In genomic region chr17:17011043-17011907, GRCh38 we compare ENCODE assay signal across 11 cellular contexts. TPM values are rescaled to one million over a fixed set of nuclear protein-coding genes. Genes with fewer than 3 reads are reported as not detected.
DNase-seq lines count a peak whose midpoint lies in the region; ATAC-seq and TF ChIP-seq lines count a peak whose summit lies in the region.
"Not testable (repeated sequence)": the region's sequence is repeated elsewhere in the genome, so short reads cannot be mapped to it uniquely, and the experiment has no call there.
"Had no signal": no experiment of that assay in that cellular context is flagged by ENCODE, and none has a peak within 500 bp of the region (broad histone marks: within the 10 kb centered on the region; RNA-seq: fewer than 3 reads in every experiment).

No MANE protein-coding gene starts in this region.

- H3K36me3 ChIP-seq in BLaER1; PC-3 (ENCODE audit: low read depth, low read length); adrenal gland (replicated peaks in 1 of 2); right atrium auricular region; thoracic aorta: not testable (repeated sequence)

- CTCF ChIA-PET in PC-3 (lab: Charles Lee) = not testable (repeated sequence)

- intact Hi-C loops in PC-3 (cut with micrococcal nuclease); adrenal gland (cut with DNase I): not testable (repeated sequence)

- TSS peak; percentile 47 for BruUV-seq in PC-3 (replicated peaks; lab: Mats Ljungman, UMichigan)

- H2AFZ ChIP-seq in PC-3 (ENCODE audit: low read length) = not testable (repeated sequence)

- not testable (repeated sequence) for H3K9me2 ChIP-seq in PC-3 (replicated peaks; ENCODE audit: low read length)

- H3K9me3 ChIP-seq in BLaER1; PC-3 (ENCODE audit: low read length); adrenal gland (replicated peaks in 1 of 3); right atrium auricular region; thoracic aorta: not testable (repeated sequence)

- DNase-seq in HS-27A (ENCODE audit: low read depth) = peak; percentile 96
- DNase-seq in PC-3 = peak; percentile 100
- DNase-seq in adrenal gland = peak in 4 of 7 donors; percentile 31 to 67 (median 52)
- peak; percentile 79 for DNase-seq in right atrium auricular region (ENCODE audit: low spot score)
- DNase-seq in mucosa of gallbladder (ENCODE audit: low spot score) = peak; percentile 53
- not testable (repeated sequence) for DNase-seq in thoracic aorta (ENCODE audit: low spot score)

- WGBS in adrenal gland, 4 donors = 36 to 63% (median 47%) methylated on average over 4 to 6 of the region's 12 CpGs; no CpG with 5 or more reads in 1 of the 4 donors

- not testable (repeated sequence) for H3K27ac ChIP-seq in BLaER1, right atrium auricular region, thoracic aorta
- H3K27ac ChIP-seq in PC-3 (ENCODE audit: low read length) = peak overlapping the region; percentile 94
- peak overlapping the region in 1 of 5 donors; percentile 58 for H3K27ac ChIP-seq in adrenal gland

- H4K20me1 ChIP-seq in BLaER1; PC-3 (ENCODE audit: low read length): not testable (repeated sequence)

- H3K9ac ChIP-seq in BLaER1 = not testable (repeated sequence)
- peak overlapping the region; percentile 72 for H3K9ac ChIP-seq in PC-3 (ENCODE audit: low read length)

- peak overlapping the region; percentile 75 for H3K4me2 ChIP-seq in BLaER1
- H3K4me2 ChIP-seq in PC-3 (ENCODE audit: low read length) = peak overlapping the region; percentile 54

- POLR2A ChIA-PET in PC-3 (lab: Charles Lee; ENCODE audit: unreplicated experiment) = not testable (repeated sequence)

- H3K79me2 ChIP-seq in PC-3 (ENCODE audit: low read length) = peaks cover 36% of the 10 kb centered on the region

- H3K4me3 ChIP-seq in BLaER1; PC-3 (ENCODE audit: low read length); adrenal gland; right atrium auricular region; thoracic aorta: not testable (repeated sequence)

- H3K4me1 ChIP-seq in BLaER1 (peaks cover 86% of the 10 kb centered on the region), PC-3 (ENCODE audit: insufficient read depth, low read length) (peaks cover 61% of the 10 kb centered on the region), thoracic aorta (ENCODE audit: control insufficient read depth in 1 of 2, low read depth in 2 of 2) (peaks cover 5 to 11% of the 10 kb centered on the region in 2 donors)
- not testable (repeated sequence) for H3K4me1 ChIP-seq in adrenal gland (replicated peaks in 1 of 2); right atrium auricular region

- not testable (repeated sequence) for TF ChIP-seq CTCF in PC-3 (conservative IDR thresholded peaks at IDR 0.05; ENCODE audit: low read depth, low read length); adrenal gland (IDR thresholded peaks at IDR 0.05); right atrium auricular region (IDR thresholded peaks at IDR 0.05); thoracic aorta (IDR thresholded peaks at IDR 0.05)

- ATAC-seq in PC-3 (peak; percentile 44), esophagus mucosa (peak; percentile 66), thoracic aorta (ENCODE audit: insufficient number of reproducible peaks, low FRiP score, low read depth) (peak; percentile 26)

- not testable (repeated sequence) for H3F3A ChIP-seq in PC-3 (ENCODE audit: low read length, unreplicated experiment)

- TF ChIP-seq POLR2A in adrenal gland (IDR thresholded peaks at IDR 0.05) = not testable (repeated sequence)

- H3K27me3 ChIP-seq in BLaER1; PC-3 (ENCODE audit: low read length); adrenal gland; right atrium auricular region; thoracic aorta (replicated peaks; ENCODE audit: insufficient read depth): not testable (repeated sequence)

RNA-seq across cellular contexts. Expression of gene MPRIP, which starts 31.0 kb away (rescaled TPM):
- total RNA-seq in PC-3 (2014; rRNA removed) = 1,274 and 1,459 TPM in 2 replicates
- total RNA-seq in adrenal gland = 100 to 1,000 TPM; 109 to 234 (median 168) TPM
- 100 to 1,000 TPM; 174 to 231 (median 176) TPM for polyA plus RNA-seq in adrenal gland
- total RNA-seq in esophagus mucosa = 132 TPM
- 100 to 1,000 TPM; 102 to 145 TPM for total RNA-seq in right atrium auricular region
- total RNA-seq in mucosa of gallbladder = 263 TPM
- 100 to 1,000 TPM; 235 to 252 TPM for total RNA-seq in thoracic aorta

RNA-seq across cellular contexts. Expression of gene TNFRSF13B, which starts 39.4 kb away (rescaled TPM):
- total RNA-seq in PC-3 (2014; rRNA removed) (not detected in 2 replicates), adrenal gland (not detected), esophagus mucosa (0.28 TPM), right atrium auricular region (not detected), mucosa of gallbladder (0.32 TPM), thoracic aorta (not detected)
- polyA plus RNA-seq in adrenal gland = under 1 TPM in 2 of 3 donors, not detected in 1; 0.18 to 0.48 TPM
- total RNA-seq: activated CD8-positive, alpha-beta T cell treated with anti-CD3 and anti-CD28 coated beads, Interleukin-2, amount 10 ng/mL, durations not matched to agents 7 days and 5 days; cardiac muscle cell; CD8-positive, alpha-beta memory T cell had no signal
- polyA plus RNA-seq: cardiac muscle cell; CD8-positive, alpha-beta memory T cell had no signal
